Comparison of ENCODE assay signal across 22 cellular contexts in genomic region chrX:124829930-124830329, GRCh38.
DNase-seq lines count a peak whose midpoint lies in the region; ATAC-seq and TF ChIP-seq lines count a peak whose summit lies in the region.
"Had no signal": no experiment of that assay in that cellular context is flagged by ENCODE, and none has a peak within 500 bp of the region (broad histone marks: within the 10 kb centered on the region; RNA-seq: fewer than 3 reads in every experiment).

No MANE protein-coding gene starts in this region.

- no peak overlapping the region for H3K9ac ChIP-seq in H9 (ENCODE audit: extremely low read depth, insufficient read length, low read length)
- H3K9ac ChIP-seq: SK-N-SH had no signal

- H2BK20ac ChIP-seq in H9 (ENCODE audit: low read depth, low read length, poor library complexity, severe bottlenecking), result no peak overlapping the region

- H3K4me3 Mint-ChIP-seq in activated T-helper 17 cell treated with anti-CD3 and anti-CD28 coated beads, Interleukin-2, amount 50 U/mL, for 72 hours, result no peak overlapping the region
- no peak overlapping the region for H3K4me3 Mint-ChIP-seq in H9
- H3K4me3 Mint-ChIP-seq: HFFc6, WTC11 had no signal

- H4K5ac ChIP-seq in H9 (ENCODE audit: insufficient read length, low read depth, low read length), result no peak overlapping the region

- no peak overlapping the region for H2BK15ac ChIP-seq in H9 (ENCODE audit: low read depth, low read length)

- H3K9me3 Mint-ChIP-seq in activated T-helper 17 cell treated with anti-CD3 and anti-CD28 coated beads, Interleukin-2, amount 50 U/mL, for 72 hours, result no peaks in the 10 kb centered on the region
- H3K9me3 Mint-ChIP-seq in H9, result peaks cover 0 to 4% of the 10 kb centered on the region in 2 experiments; a peak in 4 of 5 replicates
- H3K9me3 Mint-ChIP-seq: HFFc6, WTC11 had no signal

- H3K56ac ChIP-seq in H9 (ENCODE audit: insufficient read length, low read depth, low read length), result no peak overlapping the region

- H3K27ac ChIP-seq in gastroesophageal sphincter (no peak overlapping the region), H9 (ENCODE audit: insufficient read length, low read depth, low read length) (no peak overlapping the region)
- H3K27ac ChIP-seq: prostate gland, RWPE1, stomach, transverse colon had no signal

- WGBS in gastroesophageal sphincter (ENCODE audit: low coverage in 1 of 2), 2 donors, result 68 to 86% methylated on average over 3 to 4 of the region's 5 CpGs
- no CpG with 5 or more reads among the region's 5 CpGs for WGBS in H9 (ENCODE audit: extremely low coverage, insufficient read length, low lambda C conversion rate)

- H3K4me3 ChIP-seq in gastroesophageal sphincter, result no peak overlapping the region
- H3K4me3 ChIP-seq: prostate gland, stomach, transverse colon had no signal

- H3K9me3 ChIP-seq in gastroesophageal sphincter, result no peaks in the 10 kb centered on the region
- H3K9me3 ChIP-seq in H9 (ENCODE audit: control insufficient read depth, low read depth, low read length), result no peaks in the 10 kb centered on the region
- H3K9me3 ChIP-seq: prostate gland, SK-N-SH, stomach, transverse colon had no signal

- no peak overlapping the region for H4K91ac ChIP-seq in H9 (ENCODE audit: insufficient read length, low read depth, low read length)

- TF ChIP-seq EP300 in gastroesophageal sphincter (IDR thresholded peaks at IDR 0.05), result no peak

- H4K20me1 ChIP-seq in H9 (ENCODE audit: control insufficient read depth, insufficient read depth, insufficient read length), result no peaks in the 10 kb centered on the region

- H3K36me3 ChIP-seq in gastroesophageal sphincter, result no peaks in the 10 kb centered on the region
- H3K36me3 ChIP-seq: prostate gland, stomach, transverse colon had no signal

- H3K27me3 Mint-ChIP-seq in activated T-helper 17 cell treated with anti-CD3 and anti-CD28 coated beads, Interleukin-2, amount 50 U/mL, for 72 hours, result peaks cover 3% of the 10 kb centered on the region
- H3K27me3 Mint-ChIP-seq in H9 (ENCODE audit: low read depth), result no peaks in the 10 kb centered on the region

- no peak overlapping the region for H3K4ac ChIP-seq in H9 (ENCODE audit: low read depth, low read length)

- peak; percentile 49 for ATAC-seq in HG03378 (IDR thresholded peaks at IDR 0.05; ENCODE audit: unreplicated experiment)
- ATAC-seq in activated T-helper 17 cell treated with anti-CD3 and anti-CD28 coated beads, Interleukin-2, amount 50 U/mL, for 72 hours (replicated peaks), result peak; percentile 78
- ATAC-seq in gastroesophageal sphincter, result no peak
- ATAC-seq: WTC11 had no signal

- H3K4me1 Mint-ChIP-seq in activated T-helper 17 cell treated with anti-CD3 and anti-CD28 coated beads, Interleukin-2, amount 50 U/mL, for 72 hours, result peaks cover 7% of the 10 kb centered on the region
- peaks cover 14 to 20% of the 10 kb centered on the region in 2 experiments for H3K4me1 Mint-ChIP-seq in H9

- TF ChIP-seq POLR2A in gastroesophageal sphincter (IDR thresholded peaks at IDR 0.05), result no peak

- no peak for TF ChIP-seq CTCF in gastroesophageal sphincter (IDR thresholded peaks at IDR 0.05)
- TF ChIP-seq CTCF in H9 (conservative IDR thresholded peaks at IDR 0.05), result no peak

- no peak overlapping the region for H2AFZ ChIP-seq in H9 (ENCODE audit: low read length)

- no peak overlapping the region for H3K14ac ChIP-seq in H9 (ENCODE audit: insufficient read depth, low read length)

- H3T11ph ChIP-seq in H9 (ENCODE audit: low read length), result no peak overlapping the region

- H2AK5ac ChIP-seq in H9 (ENCODE audit: insufficient read length, low read length), result no peak overlapping the region

- H2BK120ac ChIP-seq in H9 (ENCODE audit: low read depth, low read length, poor library complexity, severe bottlenecking), result no peak overlapping the region

- peak; percentile 3 for DNase-seq in stimulated activated CD4-positive, alpha-beta T cell treated with anti-CD3 and anti-CD28 coated beads, Interleukin-4, amount 100 ng/mL, for 24 hours
- no peak for DNase-seq in stimulated activated CD4-positive, alpha-beta T cell treated with anti-CD3 and anti-CD28 coated beads, Interleukin-12 subunit alpha, Interleukin-12 subunit beta, amount 100 ng/mL, for 4 hours
- DNase-seq in HT-29 (ENCODE audit: low spot score), result no peak
- no peak for DNase-seq in H9
- DNase-seq: activated effector memory CD4-positive, alpha-beta T cell treated with Interleukin-2 at 50 U/mL for 16 hours; amniotic stem cell; caudate nucleus; DMS79; foreskin fibroblast; HFFc6; hypothalamus; NCI-H1417; NCI-H446 treated with DMSO at 0.1 percent for 48 hours; SK-N-SH; stomach; transverse colon had no signal

- H3K27ac Mint-ChIP-seq in activated T-helper 17 cell treated with anti-CD3 and anti-CD28 coated beads, Interleukin-2, amount 50 U/mL, for 72 hours, result no peak overlapping the region
- no peak overlapping the region for H3K27ac Mint-ChIP-seq in H9
- H3K27ac Mint-ChIP-seq: HFFc6, WTC11 had no signal

- no peak overlapping the region for H4K8ac ChIP-seq in H9 (replicated peaks; ENCODE audit: insufficient read length, low read depth, low read length)

- no peak overlapping the region for H3K23ac ChIP-seq in H9 (ENCODE audit: insufficient read length, low read depth, low read length)

- H3K27me3 ChIP-seq in gastroesophageal sphincter (no peaks in the 10 kb centered on the region), H9 (ENCODE audit: insufficient read depth, low read length) (no peaks in the 10 kb centered on the region)
- H3K27me3 ChIP-seq: stomach, transverse colon had no signal

- H3K4me1 ChIP-seq in gastroesophageal sphincter (no peaks in the 10 kb centered on the region), H9 (ENCODE audit: insufficient read depth, low read length) (no peaks in the 10 kb centered on the region)
- H3K4me1 ChIP-seq: prostate gland, stomach, transverse colon had no signal

- no peak overlapping the region for H2BK5ac ChIP-seq in H9 (ENCODE audit: insufficient read length, low read length)

- no peak overlapping the region for H3K4me2 ChIP-seq in H9 (ENCODE audit: insufficient read depth, insufficient read length, low read length)
- H3K4me2 ChIP-seq: SK-N-SH had no signal

- H3K36me3 Mint-ChIP-seq in activated T-helper 17 cell treated with anti-CD3 and anti-CD28 coated beads, Interleukin-2, amount 50 U/mL, for 72 hours (ENCODE audit: low read depth), result no peaks in the 10 kb centered on the region
- H3K36me3 Mint-ChIP-seq in H9 (ENCODE audit: insufficient read depth in 1 of 3, low read depth in 3 of 3), result no peaks in the 10 kb centered on the region
- H3K36me3 Mint-ChIP-seq: WTC11 had no signal

- H2BK12ac ChIP-seq in H9 (ENCODE audit: insufficient read length, low read depth, low read length), result no peak overlapping the region

- H3K79me1 ChIP-seq in H9 (ENCODE audit: insufficient read depth, low read depth, low read length, poor library complexity, severe bottlenecking), result no peaks in the 10 kb centered on the region

- H3K18ac ChIP-seq in H9 (ENCODE audit: insufficient read length, low read depth, low read length), result no peak overlapping the region

- no peaks in the 10 kb centered on the region for H3K23me2 ChIP-seq in H9 (ENCODE audit: insufficient read length, low read depth, low read length, poor library complexity, severe bottlenecking)

- H3K79me2 ChIP-seq in H9 (ENCODE audit: insufficient read depth, low read length), result no peaks in the 10 kb centered on the region
